Comparison of ENCODE assay signal across 17 cellular contexts in genomic region chr12:926641-927040, GRCh38. TPM values are rescaled to one million over a fixed set of nuclear protein-coding genes. Genes with fewer than 3 reads are reported as not detected.
DNase-seq lines count a peak whose midpoint lies in the region; ATAC-seq, FAIRE-seq and TF ChIP-seq lines count a peak whose summit lies in the region.
"Had no signal": no experiment of that assay in that cellular context is flagged by ENCODE, and none has a peak within 500 bp of the region (broad histone marks: within the 10 kb centered on the region; RNA-seq: fewer than 3 reads in every experiment).

No MANE protein-coding gene starts in this region.

- ATAC-seq in HepG2 (no peak), right lobe of liver (no peak)
- ATAC-seq in central memory CD8-positive, alpha-beta T cell (replicated peaks; ENCODE audit: extremely low read depth, poor library complexity, severe bottlenecking): no peak

- TF ChIP-seq POLR2A in HepG2 (IDR thresholded peaks at IDR 0.05; ENCODE audit: insufficient read depth in 1 of 2, low read depth in 2 of 2, low read length in 2 of 2): no peak
- TF ChIP-seq POLR2A in right lobe of liver (IDR thresholded peaks at IDR 0.05): no peak

- H3K27me3 ChIP-seq in HepG2 (ENCODE audit: control insufficient read depth in 1 of 2, insufficient read depth in 2 of 2, low read length in 2 of 2) (no peaks in the 10 kb centered on the region), right lobe of liver (no peaks in the 10 kb centered on the region)
- H3K27me3 ChIP-seq: BLaER1 treated with 17β-estradiol and CSF1 and Interleukin-3, amounts not matched to agents 10 nM and 100 nM had no signal

- no peak overlapping the region for H3K9ac ChIP-seq in HepG2 (ENCODE audit: insufficient read depth, low read depth, low read length)
- H3K9ac ChIP-seq: BLaER1 treated with 17β-estradiol and CSF1 and Interleukin-3, amounts not matched to agents 10 nM and 100 nM; GM23248 had no signal

- in situ Hi-C loops in HepG2 (cut with HindIII; ENCODE audit: extremely low pct_ligation_motif_present, low pct_unique_long_range_greater_than_20kb): no loop called here

- H3K36me3 ChIP-seq in HepG2 (replicated peaks in 1 of 2; ENCODE audit: control insufficient read depth in 1 of 2, insufficient read depth in 2 of 2, low read length in 2 of 2): peaks cover 14 to 53% of the 10 kb centered on the region in 2 experiments
- H3K36me3 ChIP-seq in right lobe of liver: peaks cover 0 to 83% (median 17%) of the 10 kb centered on the region in 4 donors

- H3K79me2 ChIP-seq in HepG2 (ENCODE audit: insufficient read depth, low read length): no peaks in the 10 kb centered on the region

- H3K4me2 ChIP-seq in HepG2 (ENCODE audit: low read depth, low read length): no peak overlapping the region
- H3K4me2 ChIP-seq: BLaER1 treated with 17β-estradiol and CSF1 and Interleukin-3, amounts not matched to agents 10 nM and 100 nM had no signal

- H3K9me3 ChIP-seq in HepG2 (ENCODE audit: low read length) (no peaks in the 10 kb centered on the region), right lobe of liver (no peaks in the 10 kb centered on the region)
- H3K9me3 ChIP-seq: BLaER1 treated with 17β-estradiol and CSF1 and Interleukin-3, amounts not matched to agents 10 nM and 100 nM; Caco-2 had no signal

- H3K27ac Mint-ChIP-seq in central memory CD8-positive, alpha-beta T cell (ENCODE audit: low read depth): peak overlapping the region; percentile 55
- H3K27ac Mint-ChIP-seq in CD14-positive monocyte: peak overlapping the region in 1 of 7 donors; percentile 67
- H3K27ac Mint-ChIP-seq: B cell had no signal

- no peak overlapping the region for H3K4me3 Mint-ChIP-seq in central memory CD8-positive, alpha-beta T cell
- no peak overlapping the region for H3K4me3 Mint-ChIP-seq in CD14-positive monocyte
- H3K4me3 Mint-ChIP-seq: B cell had no signal

- no TSS peak for BruUV-seq in HepG2 (replicated peaks; lab: Mats Ljungman, UMichigan)

- intact Hi-C loops in HepG2 (cut with micrococcal nuclease; ENCODE audit: unreplicated experiment) (no loop called here), right lobe of liver (cut with DNase I) (no loop called here), posterior vena cava (cut with DNase I) (no loop called here), CD14-positive monocyte (cut with micrococcal nuclease) (no loop called here)

- CTCF ChIA-PET in HepG2 (lab: Yijun Ruan, JAX; ENCODE audit: low intra/inter-chr PET ratio, low total read pairs): no interaction called here

- TF ChIP-seq EP300 in HepG2 (IDR thresholded peaks at IDR 0.05; ENCODE audit: low read depth in 2 of 2, low read length in 2 of 2) (no peak), HepG2 (CRISPR knock-in tag; IDR thresholded peaks at IDR 0.05; ENCODE audit: borderline replicate concordance) (no peak)

- FAIRE-seq in HepG2 (lab: Jason Lieb, UNC): no peak
- FAIRE-seq: D721Med, GM12892, GM18507 had no signal

- no peak for TF ChIP-seq CTCF in HepG2 (CRISPR knock-in tag; IDR thresholded peaks at IDR 0.05)
- TF ChIP-seq CTCF in right lobe of liver (IDR thresholded peaks at IDR 0.05): no peak
- no peak for TF ChIP-seq CTCF in CD14-positive monocyte (IDR thresholded peaks at IDR 0.05)

- POLR2A ChIA-PET in HepG2 (lab: Yijun Ruan, JAX): no interaction called here

- no peaks in the 10 kb centered on the region for H3K4me1 Mint-ChIP-seq in central memory CD8-positive, alpha-beta T cell
- peaks cover 4% of the 10 kb centered on the region for H3K4me1 Mint-ChIP-seq in CD14-positive monocyte
- H3K4me1 Mint-ChIP-seq: B cell had no signal

- H3K27ac ChIP-seq in HepG2 (ENCODE audit: extremely low read length, insufficient read depth, low read length) (no peak overlapping the region), right lobe of liver (no peak overlapping the region)
- H3K27ac ChIP-seq: BLaER1 treated with 17β-estradiol and CSF1 and Interleukin-3, amounts not matched to agents 10 nM and 100 nM; GM23248 had no signal

- TF ChIP-seq RAD21 in HepG2 (CRISPR knock-in tag; IDR thresholded peaks at IDR 0.05): no peak

- DNase-seq in HepG2 (ENCODE audit: low spot score): no peak
- no peak for DNase-seq in right lobe of liver
- DNase-seq in central memory CD8-positive, alpha-beta T cell (ENCODE audit: low spot score in 2 of 2): no peak
- DNase-seq in posterior vena cava (ENCODE audit: low spot score): peak; percentile 28
- DNase-seq in NCI-H1417 treated with DMSO at 0.1 percent for 48 hours (lab: John Stamatoyannopoulos, UW): no peak
- DNase-seq in CD14-positive monocyte (ENCODE audit: low spot score): no peak
- DNase-seq in SKM-1 treated with dmso at 0.1 percent for 144 hours (lab: John Stamatoyannopoulos, UW; ENCODE audit: unreplicated experiment): no peak
- DNase-seq: Caco-2; CD4-positive, CD25-positive, alpha-beta regulatory T cell; GDM1; GM23248; HCEC 1CT had no signal

- H3K4me3 ChIP-seq in HepG2 (replicated peaks in 1 of 3; ENCODE audit: insufficient read depth in 1 of 3, low read depth in 2 of 3, low read length in 3 of 3) (no peak overlapping the region), right lobe of liver (no peak overlapping the region)
- H3K4me3 ChIP-seq: BLaER1 treated with 17β-estradiol and CSF1 and Interleukin-3, amounts not matched to agents 10 nM and 100 nM; GM23248 had no signal

- no peak overlapping the region for H2AFZ ChIP-seq in HepG2 (ENCODE audit: low read length)
- H2AFZ ChIP-seq: GM23248 had no signal

- no peaks in the 10 kb centered on the region for H3K9me3 Mint-ChIP-seq in central memory CD8-positive, alpha-beta T cell
- H3K9me3 Mint-ChIP-seq in CD14-positive monocyte: no peaks in the 10 kb centered on the region
- H3K9me3 Mint-ChIP-seq: CD4-positive, CD25-positive, alpha-beta regulatory T cell had no signal

- WGBS in HepG2 (ENCODE audit: low lambda C conversion rate): 88% methylated on average over 12 of the region's 12 CpGs
- WGBS in right lobe of liver (ENCODE audit: insufficient coverage, low coverage, low lambda C conversion rate, missing lambda C conversion rate): 94% methylated on average over 10 of the region's 12 CpGs

- peaks cover 66% of the 10 kb centered on the region for H3K36me3 Mint-ChIP-seq in central memory CD8-positive, alpha-beta T cell (ENCODE audit: insufficient read depth)
- H3K36me3 Mint-ChIP-seq in CD14-positive monocyte: peaks cover 59 to 90% of the 10 kb centered on the region in 2 donors

- H4K20me1 ChIP-seq in HepG2 (ENCODE audit: insufficient read depth, low read length): no peaks in the 10 kb centered on the region

- H3K27me3 Mint-ChIP-seq in central memory CD8-positive, alpha-beta T cell: no peaks in the 10 kb centered on the region
- H3K27me3 Mint-ChIP-seq in CD14-positive monocyte (ENCODE audit: low read depth in 3 of 3): peaks cover 0 to 2% (median 0%) of the 10 kb centered on the region in 3 donors
- H3K27me3 Mint-ChIP-seq: B cell; CD4-positive, CD25-positive, alpha-beta regulatory T cell had no signal

- H3K4me1 ChIP-seq in HepG2 (ENCODE audit: insufficient read depth, low read length) (no peaks in the 10 kb centered on the region), right lobe of liver (no peaks in the 10 kb centered on the region)
- H3K4me1 ChIP-seq: Caco-2 had no signal

TF ChIP-seq in HepG2, 621 proteins besides CTCF, POLR2A, EP300 and RAD21:
- TF ChIP-seq ZNF263 (CRISPR knock-in tag; IDR thresholded peaks at IDR 0.05) (peak; percentile 83), EZH2 (conservative IDR thresholded peaks at IDR 0.05; ENCODE audit: low read depth, low read length) (no peak)
TF ChIP-seq in HepG2: peak in this region for 1.

RNA-seq across cellular contexts. Expression of gene RAD52, which starts 22.9 kb away (rescaled TPM):
- total RNA-seq in HepG2 (2016; rRNA removed; fragmentation: Illumina TruSeq; extraction: Trizol) (13.5 and 19.9 TPM in 2 replicates), right lobe of liver (10 to 100 TPM in 1 of 6 experiments, 1 to 10 TPM in 5; 5.6 to 10.5 (median 8.5) TPM), posterior vena cava (10 to 100 TPM in 1 of 2 donors, 1 to 10 TPM in 1; 7.9 to 10.5 TPM)
- total RNA-seq in HepG2 (2016; cell fraction: cytosol; rRNA removed; fragmentation: Illumina TruSeq; extraction: Trizol; ENCODE audit: low read depth): 5.1 and 5.9 TPM in 2 replicates
- total RNA-seq in HepG2 (2016; cell fraction: insoluble cytoplasmic fraction; rRNA removed; fragmentation: Illumina TruSeq; extraction: Trizol): 13.9 and 16.5 TPM in 2 replicates
- 5.2 and 6.8 TPM in 2 replicates for total RNA-seq in HepG2 (2016; cell fraction: membrane; rRNA removed; fragmentation: Illumina TruSeq; extraction: Trizol)
- 21.3 and 29.5 TPM in 2 replicates for total RNA-seq in HepG2 (2016; cell fraction: nucleus; rRNA removed; fragmentation: Illumina TruSeq; extraction: Trizol)
- polyA plus RNA-seq in HepG2 (2011; rRNA removed) (13.2 and 14.3 TPM in 2 replicates), CD14-positive monocyte (1 to 10 TPM in 1 of 2 donors, under 1 TPM in 1; 0.79 to 1.1 TPM)
- 7.3 and 7.4 TPM in 2 replicates for polyA plus RNA-seq in HepG2 (2011; cell fraction: cytosol; rRNA removed)
- polyA plus RNA-seq in HepG2 (2011; cell fraction: nucleus; rRNA removed): 48.1 and 50.8 TPM in 2 replicates
- 9.3 and 10.2 TPM in 2 replicates for polyA plus RNA-seq in HepG2 (2012)
- polyA plus RNA-seq in HepG2 (2016; cell fraction: cytosol; fragmentation: Illumina TruSeq; extraction: Trizol; ENCODE audit: low read depth): 1.2 and 1.3 TPM in 2 replicates
- polyA plus RNA-seq in HepG2 (2016; cell fraction: insoluble cytoplasmic fraction; fragmentation: Illumina TruSeq; extraction: Trizol; ENCODE audit: low read depth): 8.1 and 8.7 TPM in 2 replicates
- polyA plus RNA-seq in HepG2 (2016; cell fraction: membrane; fragmentation: Illumina TruSeq; extraction: Trizol; ENCODE audit: low read depth): 2.7 and 3.2 TPM in 2 replicates
- polyA plus RNA-seq in HepG2 (2016; cell fraction: nucleus; fragmentation: Illumina TruSeq; extraction: Trizol; ENCODE audit: insufficient read depth, low read depth): 56.7 and 60.3 TPM in 2 replicates
- polyA minus RNA-seq in HepG2 (2011; rRNA and poly(A)+ RNA removed; ENCODE audit: low replicate concordance): 26.0 and 29.8 TPM in 2 replicates
- 10.0 and 12.0 TPM in 2 replicates for polyA minus RNA-seq in HepG2 (2011; cell fraction: cytosol; rRNA and poly(A)+ RNA removed)
- polyA minus RNA-seq in HepG2 (2011; cell fraction: nucleus; rRNA and poly(A)+ RNA removed): 33.7 and 37.0 TPM in 2 replicates
